In the genomic region with DNA sequence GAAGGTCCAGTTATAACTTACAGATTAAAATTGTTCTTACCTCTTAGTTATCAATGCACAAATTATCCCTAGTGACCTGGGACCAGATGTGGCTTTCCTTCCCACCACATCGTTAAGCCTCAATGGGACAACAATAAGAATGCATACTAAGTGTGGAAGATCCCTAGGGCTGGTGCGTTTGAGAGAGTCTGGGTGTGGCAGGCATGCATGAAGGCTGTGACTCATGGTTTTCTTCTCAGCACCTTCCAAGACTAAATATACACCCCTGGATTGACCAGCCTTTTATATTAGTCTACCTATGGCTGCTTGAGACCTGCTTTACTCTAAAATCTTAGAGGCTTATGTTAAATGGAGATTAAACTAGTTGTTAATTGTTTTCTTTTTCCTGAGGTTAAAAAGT, we compare ENCODE assay signal across 26 cellular contexts.
DNase-seq lines count a peak whose midpoint lies in the region; ATAC-seq, FAIRE-seq and TF ChIP-seq lines count a peak whose summit lies in the region.
"Had no signal": no experiment of that assay in that cellular context is flagged by ENCODE, and none has a peak within 500 bp of the region (broad histone marks: within the 10 kb centered on the region; RNA-seq: fewer than 3 reads in every experiment).

No MANE protein-coding gene starts in this region.

- no peaks in the 10 kb centered on the region for H3K36me3 ChIP-seq in bronchial epithelial cell (ENCODE audit: control insufficient read depth, insufficient read depth, low read length)
- H3K36me3 ChIP-seq: adrenal gland, cardiac muscle cell, right atrium auricular region, transverse colon had no signal

- ATAC-seq in left colon (peak; percentile 34), HG02938 (IDR thresholded peaks at IDR 0.05; ENCODE audit: unreplicated experiment) (no peak), HG03108 (IDR thresholded peaks at IDR 0.05; ENCODE audit: unreplicated experiment) (no peak)

- no peak overlapping the region for H3K4me3 ChIP-seq in bronchial epithelial cell (ENCODE audit: low read depth, low read length)
- H3K4me3 ChIP-seq: adrenal gland, cardiac muscle cell, right atrium auricular region, transverse colon had no signal

- intact Hi-C loops in left colon (cut with DNase I, micrococcal nuclease) = no loop called here

- H3K27me3 ChIP-seq in bronchial epithelial cell (ENCODE audit: control insufficient read depth, insufficient read depth, low read length) = no peaks in the 10 kb centered on the region
- H3K27me3 ChIP-seq: adrenal gland, cardiac muscle cell, right atrium auricular region, transverse colon had no signal

- no peak for TF ChIP-seq CTCF in bronchial epithelial cell (IDR thresholded peaks at IDR 0.05; ENCODE audit: insufficient read depth, low read length, severe bottlenecking)

- DNase-seq in A172 (ENCODE audit: low spot score) = peak; percentile 29
- DNase-seq in M059J (ENCODE audit: low read depth) = peak; percentile 44
- DNase-seq in bronchial epithelial cell (ENCODE audit: low read depth) = peak; percentile 84
- DNase-seq in left colon = no peak
- DNase-seq in T-helper 9 cell = no peak
- DNase-seq in NCI-H2227 (lab: John Stamatoyannopoulos, UW; ENCODE audit: unreplicated experiment) = no peak
- DNase-seq: activated CD4-positive, alpha-beta T cell treated with anti-CD3 and anti-CD28 coated beads, Interleukin-2, amount 50 U/mL, for 48 hours; activated CD4-positive, CD25-positive, alpha-beta regulatory T cell; activated effector memory CD4-positive, alpha-beta T cell treated with anti-CD3 and anti-CD28 coated beads, Interleukin-2, amount 50 U/mL, for 16 hours; adrenal gland; hippocampal formation; IMR-90; islet precursor cell; MM.1S; NCI-H1436 treated with DMSO at 0.1 percent for 48 hours; NCI-H2171 treated with DMSO at 0.1 percent for 48 hours; NCI-H526 treated with DMSO at 0.1 percent for 48 hours; nucleus accumbens; Right ventricle myocardium superior; transverse colon had no signal

- FAIRE-seq in bronchial epithelial cell (lab: Jason Lieb, UNC) = peak; percentile 43
- FAIRE-seq: A204.1, H1 had no signal

Comparison
In these comparisons a context has a peak if more than half of its experiments do, and no peak if none do; other contexts are left out.
1. DNase-seq: peak in A172 (single experiment), M059J (single experiment) and bronchial epithelial cell (single experiment); none in left colon (0 of 2), T-helper 9 cell (single experiment) and NCI-H2227 (single experiment).